Comparison of ENCODE assay signal across 12 cellular contexts in genomic region chr2:47007826-47008225, GRCh38.
A peak's percentile ranks its signal among the peaks of the same experiment; 100 is the strongest.
DNase-seq lines count a peak whose midpoint lies in the region; ATAC-seq and TF ChIP-seq lines count a peak whose summit lies in the region.
"Had no signal": no experiment of that assay in that cellular context is flagged by ENCODE, and none has a peak within 500 bp of the region (broad histone marks: within the 10 kb centered on the region; RNA-seq: fewer than 3 reads in every experiment).

No MANE protein-coding gene starts in this region.

- ATAC-seq in gastroesophageal sphincter = no peak
- ATAC-seq: natural killer cell treated with Interleukin-12 subunit alpha and Interleukin-12 subunit beta and Interleukin-15 and Interleukin-18, amount 100 ng/mL, for 72 hours had no signal

- WGBS in gastroesophageal sphincter (ENCODE audit: low coverage in 1 of 2), 2 donors = 65% methylated on average over 4 of the region's 6 CpGs; no CpG with 5 or more reads in 1 of the 2 donors
- WGBS in spleen, 5 donors = 88 to 93% (median 91%) methylated on average over 6 of the region's 6 CpGs

- no peaks in the 10 kb centered on the region for H3K9me3 ChIP-seq in gastroesophageal sphincter
- no peaks in the 10 kb centered on the region for H3K9me3 ChIP-seq in uterus
- H3K9me3 ChIP-seq in spleen = no peaks in the 10 kb centered on the region
- H3K9me3 ChIP-seq: body of pancreas, SJCRH30 had no signal

- H3K27me3 ChIP-seq in gastroesophageal sphincter = no peaks in the 10 kb centered on the region
- no peaks in the 10 kb centered on the region for H3K27me3 ChIP-seq in uterus
- no peaks in the 10 kb centered on the region for H3K27me3 ChIP-seq in spleen (replicated peaks in 1 of 7)
- H3K27me3 ChIP-seq: body of pancreas, SJCRH30 had no signal

- H3K4me3 ChIP-seq in gastroesophageal sphincter (no peak overlapping the region), uterus (no peak overlapping the region), spleen (no peak overlapping the region)
- H3K4me3 ChIP-seq: body of pancreas, SJCRH30 had no signal

- no peak for TF ChIP-seq EP300 in gastroesophageal sphincter (IDR thresholded peaks at IDR 0.05)

- peaks cover 0 to 38% of the 10 kb centered on the region in 2 donors for H3K36me3 ChIP-seq in gastroesophageal sphincter
- no peaks in the 10 kb centered on the region for H3K36me3 ChIP-seq in uterus
- H3K36me3 ChIP-seq in spleen = peaks cover 0 to 100% (median 47%) of the 10 kb centered on the region in 6 donors
- H3K36me3 ChIP-seq: SJCRH30 had no signal

- H3K27me3 Mint-ChIP-seq in activated naive CD8-positive, alpha-beta T cell = no peaks in the 10 kb centered on the region
- no peaks in the 10 kb centered on the region for H3K27me3 Mint-ChIP-seq in activated naive CD8-positive, alpha-beta T cell treated with anti-CD3 and anti-CD28 coated beads for 36 hours
- no peaks in the 10 kb centered on the region for H3K27me3 Mint-ChIP-seq in osteocyte (ENCODE audit: unreplicated experiment)
- H3K27me3 Mint-ChIP-seq: natural killer cell treated with Interleukin-12 subunit alpha and Interleukin-12 subunit beta and Interleukin-15 and Interleukin-18, amount 100 ng/mL, for 72 hours; stimulated activated naive CD8-positive, alpha-beta T cell treated with anti-CD3 and anti-CD28 coated beads, Interleukin-15, Interleukin-2, amounts not matched to agents 100 ng/mL and 50 ng/mL, for 24 hours had no signal

- TF ChIP-seq CTCF in gastroesophageal sphincter (IDR thresholded peaks at IDR 0.05) = no peak
- TF ChIP-seq CTCF in osteocyte (IDR thresholded peaks at IDR 0.05) = no peak
- no peak for TF ChIP-seq CTCF in uterus (IDR thresholded peaks at IDR 0.05)
- TF ChIP-seq CTCF in spleen (IDR thresholded peaks at IDR 0.05 in 8 of 11, conservative IDR thresholded peaks at IDR 0.05 in 3 of 11) = no peak

- no peak overlapping the region for H3K4me3 Mint-ChIP-seq in activated naive CD8-positive, alpha-beta T cell
- no peak overlapping the region for H3K4me3 Mint-ChIP-seq in activated naive CD8-positive, alpha-beta T cell treated with anti-CD3 and anti-CD28 coated beads for 36 hours
- no peak overlapping the region for H3K4me3 Mint-ChIP-seq in osteocyte (ENCODE audit: unreplicated experiment)
- H3K4me3 Mint-ChIP-seq: natural killer cell treated with Interleukin-12 subunit alpha and Interleukin-12 subunit beta and Interleukin-15 and Interleukin-18, amount 100 ng/mL, for 72 hours; stimulated activated naive CD8-positive, alpha-beta T cell treated with anti-CD3 and anti-CD28 coated beads, Interleukin-15, Interleukin-2, amounts not matched to agents 100 ng/mL and 50 ng/mL, for 24 hours had no signal

- peak overlapping the region; percentile 41 for H3K27ac Mint-ChIP-seq in activated naive CD8-positive, alpha-beta T cell
- no peak overlapping the region for H3K27ac Mint-ChIP-seq in activated naive CD8-positive, alpha-beta T cell treated with anti-CD3 and anti-CD28 coated beads for 36 hours
- peak overlapping the region; percentile 96 for H3K27ac Mint-ChIP-seq in osteocyte (ENCODE audit: unreplicated experiment)
- H3K27ac Mint-ChIP-seq: natural killer cell treated with Interleukin-12 subunit alpha and Interleukin-12 subunit beta and Interleukin-15 and Interleukin-18, amount 100 ng/mL, for 72 hours; stimulated activated naive CD8-positive, alpha-beta T cell treated with anti-CD3 and anti-CD28 coated beads, Interleukin-15, Interleukin-2, amounts not matched to agents 100 ng/mL and 50 ng/mL, for 24 hours had no signal

- peaks cover 5% of the 10 kb centered on the region for H3K36me3 Mint-ChIP-seq in activated naive CD8-positive, alpha-beta T cell
- H3K36me3 Mint-ChIP-seq in activated naive CD8-positive, alpha-beta T cell treated with anti-CD3 and anti-CD28 coated beads for 36 hours = peaks cover 8% of the 10 kb centered on the region
- peaks cover 17% of the 10 kb centered on the region for H3K36me3 Mint-ChIP-seq in osteocyte (ENCODE audit: unreplicated experiment)
- H3K36me3 Mint-ChIP-seq: natural killer cell treated with Interleukin-12 subunit alpha and Interleukin-12 subunit beta and Interleukin-15 and Interleukin-18, amount 100 ng/mL, for 72 hours had no signal

- H3K4me1 ChIP-seq in gastroesophageal sphincter (peaks cover 12 to 100% (median 55%) of the 10 kb centered on the region in 3 donors), uterus (peaks cover 5 to 20% of the 10 kb centered on the region in 2 donors), spleen (peaks cover 0 to 40% (median 17%) of the 10 kb centered on the region in 6 donors)

- H3K4me1 Mint-ChIP-seq in activated naive CD8-positive, alpha-beta T cell (ENCODE audit: low read depth) = no peaks in the 10 kb centered on the region
- no peaks in the 10 kb centered on the region for H3K4me1 Mint-ChIP-seq in activated naive CD8-positive, alpha-beta T cell treated with anti-CD3 and anti-CD28 coated beads for 36 hours
- H3K4me1 Mint-ChIP-seq in osteocyte (ENCODE audit: unreplicated experiment) = peaks cover 43% of the 10 kb centered on the region

- H3K9me3 Mint-ChIP-seq in activated naive CD8-positive, alpha-beta T cell (ENCODE audit: low read depth) = no peaks in the 10 kb centered on the region
- H3K9me3 Mint-ChIP-seq in activated naive CD8-positive, alpha-beta T cell treated with anti-CD3 and anti-CD28 coated beads for 36 hours = no peaks in the 10 kb centered on the region
- H3K9me3 Mint-ChIP-seq in osteocyte (ENCODE audit: unreplicated experiment) = no peaks in the 10 kb centered on the region
- H3K9me3 Mint-ChIP-seq: natural killer cell treated with Interleukin-12 subunit alpha and Interleukin-12 subunit beta and Interleukin-15 and Interleukin-18, amount 100 ng/mL, for 72 hours; stimulated activated naive CD8-positive, alpha-beta T cell treated with anti-CD3 and anti-CD28 coated beads, Interleukin-15, Interleukin-2, amounts not matched to agents 100 ng/mL and 50 ng/mL, for 24 hours had no signal

- H3K27ac ChIP-seq in gastroesophageal sphincter (peak overlapping the region; percentile 83 to 97 (median 94)), uterus (peak overlapping the region; percentile 43 to 55), spleen (peak overlapping the region in 3 of 8 donors; percentile 18 to 60 (median 51))
- H3K27ac ChIP-seq: SJCRH30 had no signal

- TF ChIP-seq POLR2A in gastroesophageal sphincter (IDR thresholded peaks at IDR 0.05) (no peak), uterus (IDR thresholded peaks at IDR 0.05) (no peak), spleen (IDR thresholded peaks at IDR 0.05) (no peak), erythroblast (IDR thresholded peaks at IDR 0.05; ENCODE audit: low read length) (no peak)

- intact Hi-C loops in uterus (cut with DNase I; ENCODE audit: low total_unique reads) (no loop called here), spleen (cut with DNase I; ENCODE audit: low total_unique reads) (no loop called here)

- no peak for DNase-seq in activated naive CD8-positive, alpha-beta T cell treated with anti-CD3 and anti-CD28 coated beads for 36 hours
- DNase-seq in osteocyte (ENCODE audit: extremely low spot score, unreplicated experiment) = no peak
- DNase-seq in uterus = no peak
- no peak for DNase-seq in NCI-H345 treated with DMSO at 0.1 percent for 48 hours (lab: John Stamatoyannopoulos, UW; ENCODE audit: unreplicated experiment)
- DNase-seq in spleen = no peak
- DNase-seq in erythroblast (lab: John Stamatoyannopoulos, UW) = no peak
- DNase-seq: SJCRH30 had no signal
